Comparison of ENCODE assay signal across 1 cellular context in the genomic region with DNA sequence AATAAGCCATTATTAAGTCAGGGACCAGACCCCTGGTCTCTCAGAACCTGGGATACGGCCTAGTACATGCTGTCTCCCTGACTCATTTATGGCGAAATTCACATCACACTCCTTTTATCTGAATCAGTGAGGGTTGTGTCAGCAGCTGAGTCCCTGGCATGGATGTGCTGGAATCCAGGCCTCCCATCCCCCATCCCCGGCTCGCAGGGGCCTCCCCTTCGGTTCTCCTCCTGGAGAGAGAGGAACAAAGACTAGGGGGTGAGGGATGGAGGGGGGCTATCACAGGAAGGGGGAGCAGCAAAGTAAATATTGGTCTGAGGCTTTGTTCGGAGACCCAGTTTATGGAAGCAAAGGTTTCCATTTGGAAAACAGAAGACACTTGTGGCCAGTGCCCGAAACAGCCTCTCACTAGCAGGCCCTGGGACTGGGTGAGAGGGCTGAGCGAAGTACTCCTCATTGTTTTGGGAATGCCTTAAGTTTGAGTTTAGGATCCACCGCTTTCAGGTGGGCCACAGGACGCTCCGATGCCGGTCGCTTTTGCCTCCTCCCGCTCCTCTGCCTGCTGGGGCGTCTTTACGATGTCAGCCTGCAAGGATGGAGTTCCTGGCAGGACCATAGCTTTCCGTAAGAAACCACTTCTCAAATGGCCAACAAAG.
TF ChIP-seq lines count a peak whose summit lies in the region.

No MANE protein-coding gene starts in this region.

TF ChIP-seq in IMR-90, 13 proteins besides CTCF, POLR2A, EP300 and RAD21 (continued from another document):
- TF ChIP-seq NFE2L2 (IDR thresholded peaks at IDR 0.05; ENCODE audit: low read depth, low read length) (no peak), MAFK (IDR thresholded peaks at IDR 0.05; ENCODE audit: low read depth, low read length) (no peak; the same call in 1 of the 2 replicates), FOS (IDR thresholded peaks at IDR 0.05; ENCODE audit: low read depth, low read length) (peak; percentile 94), RCOR1 (IDR thresholded peaks at IDR 0.05; ENCODE audit: insufficient replicate concordance, low read length) (peak; percentile 73)
TF ChIP-seq in IMR-90: peak in this region for 6.
